In the genomic region with DNA sequence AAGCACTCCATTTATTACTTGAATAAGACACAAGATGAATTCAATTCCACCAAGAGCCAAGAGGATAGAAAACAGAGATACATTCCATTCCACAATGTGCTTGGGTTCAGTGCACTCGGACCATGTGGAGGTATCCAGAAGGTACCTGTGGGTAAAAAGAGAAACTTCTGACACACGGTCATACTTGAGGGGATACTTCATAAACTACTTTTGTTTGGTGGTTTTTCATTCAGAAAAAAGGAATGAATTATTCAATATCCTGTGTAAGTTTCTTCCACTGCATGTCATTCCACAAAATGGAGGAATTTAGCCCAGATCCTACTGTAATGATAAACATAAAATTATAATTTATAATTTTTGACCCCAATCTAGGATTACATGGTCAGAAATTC, we compare ENCODE assay signal across 1 cellular context.
TF ChIP-seq lines count a peak whose summit lies in the region.

No MANE protein-coding gene starts in this region.

TF ChIP-seq in HepG2, 621 proteins besides CTCF, POLR2A, EP300 and RAD21:
- TF ChIP-seq AGO2 (optimal IDR thresholded peaks at IDR 0.05; ENCODE audit: low read depth, low read length) (peak; percentile 58), PAF1 (CRISPR knock-in tag; IDR thresholded peaks at IDR 0.05) (0 out of 2 replicates have a peak, but pooled peaks have one; percentile 0), MXD4 (CRISPR knock-in tag; IDR thresholded peaks at IDR 0.05) (no peak), GPN1 (CRISPR knock-in tag; IDR thresholded peaks at IDR 0.05; ENCODE audit: borderline replicate concordance) (no peak), RBFOX2 (IDR thresholded peaks at IDR 0.05; ENCODE audit: low read depth, low read length) (peak; percentile 53), SRSF4 (IDR thresholded peaks at IDR 0.05; ENCODE audit: low read depth, low read length, poor library complexity, severe bottlenecking) (peak; percentile 12), ZNF878 (CRISPR knock-in tag; IDR thresholded peaks at IDR 0.05) (0 out of 2 replicates have a peak, but pooled peaks have one; percentile 13), IKZF4 (CRISPR knock-in tag; IDR thresholded peaks at IDR 0.05; ENCODE audit: borderline replicate concordance, low read depth, not compliant biosample characterization) (no peak), RXRA (CRISPR knock-in tag; IDR thresholded peaks at IDR 0.05) (no peak), RFXAP (CRISPR knock-in tag; IDR thresholded peaks at IDR 0.05; ENCODE audit: borderline replicate concordance) (0 out of 2 replicates have a peak, but pooled peaks have one; percentile 36), RBM22 (optimal IDR thresholded peaks at IDR 0.05; ENCODE audit: low read length) (peak; percentile 74), ZNF879 (CRISPR knock-in tag; IDR thresholded peaks at IDR 0.05) (no peak), TCF7L2 (IDR thresholded peaks at IDR 0.05; ENCODE audit: low read depth, low read length) (no peak), SAP130 (CRISPR knock-in tag; IDR thresholded peaks at IDR 0.05; ENCODE audit: low read depth) (peak; percentile 1; the same call in 1 of the 2 replicates), NFKBIZ (CRISPR knock-in tag; IDR thresholded peaks at IDR 0.05) (no peak), POLR2G (IDR thresholded peaks at IDR 0.05; ENCODE audit: low read depth, low read length) (peak; percentile 3; the same call in 1 of the 2 replicates), ZNF34 (CRISPR knock-in tag; IDR thresholded peaks at IDR 0.05; ENCODE audit: borderline replicate concordance) (0 out of 2 replicates have a peak, but pooled peaks have one; percentile 14)
- TF ChIP-seq, protein P1, sequence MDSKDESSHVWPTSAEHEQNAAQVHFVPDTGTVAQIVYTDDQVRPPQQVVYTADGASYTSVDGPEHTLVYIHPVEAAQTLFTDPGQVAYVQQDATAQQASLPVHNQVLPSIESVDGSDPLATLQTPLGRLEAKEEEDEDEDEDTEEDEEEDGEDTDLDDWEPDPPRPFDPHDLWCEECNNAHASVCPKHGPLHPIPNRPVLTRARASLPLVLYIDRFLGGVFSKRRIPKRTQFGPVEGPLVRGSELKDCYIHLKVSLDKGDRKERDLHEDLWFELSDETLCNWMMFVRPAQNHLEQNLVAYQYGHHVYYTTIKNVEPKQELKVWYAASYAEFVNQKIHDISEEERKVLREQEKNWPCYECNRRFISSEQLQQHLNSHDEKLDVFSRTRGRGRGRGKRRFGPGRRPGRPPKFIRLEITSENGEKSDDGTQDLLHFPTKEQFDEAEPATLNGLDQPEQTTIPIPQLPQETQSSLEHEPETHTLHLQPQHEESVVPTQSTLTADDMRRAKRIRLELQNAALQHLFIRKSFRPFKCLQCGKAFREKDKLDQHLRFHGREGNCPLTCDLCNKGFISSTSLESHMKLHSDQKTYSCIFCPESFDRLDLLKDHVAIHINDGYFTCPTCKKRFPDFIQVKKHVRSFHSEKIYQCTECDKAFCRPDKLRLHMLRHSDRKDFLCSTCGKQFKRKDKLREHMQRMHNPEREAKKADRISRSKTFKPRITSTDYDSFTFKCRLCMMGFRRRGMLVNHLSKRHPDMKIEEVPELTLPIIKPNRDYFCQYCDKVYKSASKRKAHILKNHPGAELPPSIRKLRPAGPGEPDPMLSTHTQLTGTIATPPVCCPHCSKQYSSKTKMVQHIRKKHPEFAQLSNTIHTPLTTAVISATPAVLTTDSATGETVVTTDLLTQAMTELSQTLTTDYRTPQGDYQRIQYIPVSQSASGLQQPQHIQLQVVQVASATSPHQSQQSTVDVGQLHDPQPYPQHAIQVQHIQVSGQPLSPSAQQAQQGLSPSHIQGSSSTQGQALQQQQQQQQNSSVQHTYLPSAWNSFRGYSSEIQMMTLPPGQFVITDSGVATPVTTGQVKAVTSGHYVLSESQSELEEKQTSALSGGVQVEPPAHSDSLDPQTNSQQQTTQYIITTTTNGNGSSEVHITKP (CRISPR knock-in tag; IDR thresholded peaks at IDR 0.05; ENCODE audit: low read depth): no peak
- TF ChIP-seq, protein P2, sequence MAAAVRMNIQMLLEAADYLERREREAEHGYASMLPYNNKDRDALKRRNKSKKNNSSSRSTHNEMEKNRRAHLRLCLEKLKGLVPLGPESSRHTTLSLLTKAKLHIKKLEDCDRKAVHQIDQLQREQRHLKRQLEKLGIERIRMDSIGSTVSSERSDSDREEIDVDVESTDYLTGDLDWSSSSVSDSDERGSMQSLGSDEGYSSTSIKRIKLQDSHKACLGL (CRISPR knock-in tag; IDR thresholded peaks at IDR 0.05): no peak
- TF ChIP-seq, protein P3, sequence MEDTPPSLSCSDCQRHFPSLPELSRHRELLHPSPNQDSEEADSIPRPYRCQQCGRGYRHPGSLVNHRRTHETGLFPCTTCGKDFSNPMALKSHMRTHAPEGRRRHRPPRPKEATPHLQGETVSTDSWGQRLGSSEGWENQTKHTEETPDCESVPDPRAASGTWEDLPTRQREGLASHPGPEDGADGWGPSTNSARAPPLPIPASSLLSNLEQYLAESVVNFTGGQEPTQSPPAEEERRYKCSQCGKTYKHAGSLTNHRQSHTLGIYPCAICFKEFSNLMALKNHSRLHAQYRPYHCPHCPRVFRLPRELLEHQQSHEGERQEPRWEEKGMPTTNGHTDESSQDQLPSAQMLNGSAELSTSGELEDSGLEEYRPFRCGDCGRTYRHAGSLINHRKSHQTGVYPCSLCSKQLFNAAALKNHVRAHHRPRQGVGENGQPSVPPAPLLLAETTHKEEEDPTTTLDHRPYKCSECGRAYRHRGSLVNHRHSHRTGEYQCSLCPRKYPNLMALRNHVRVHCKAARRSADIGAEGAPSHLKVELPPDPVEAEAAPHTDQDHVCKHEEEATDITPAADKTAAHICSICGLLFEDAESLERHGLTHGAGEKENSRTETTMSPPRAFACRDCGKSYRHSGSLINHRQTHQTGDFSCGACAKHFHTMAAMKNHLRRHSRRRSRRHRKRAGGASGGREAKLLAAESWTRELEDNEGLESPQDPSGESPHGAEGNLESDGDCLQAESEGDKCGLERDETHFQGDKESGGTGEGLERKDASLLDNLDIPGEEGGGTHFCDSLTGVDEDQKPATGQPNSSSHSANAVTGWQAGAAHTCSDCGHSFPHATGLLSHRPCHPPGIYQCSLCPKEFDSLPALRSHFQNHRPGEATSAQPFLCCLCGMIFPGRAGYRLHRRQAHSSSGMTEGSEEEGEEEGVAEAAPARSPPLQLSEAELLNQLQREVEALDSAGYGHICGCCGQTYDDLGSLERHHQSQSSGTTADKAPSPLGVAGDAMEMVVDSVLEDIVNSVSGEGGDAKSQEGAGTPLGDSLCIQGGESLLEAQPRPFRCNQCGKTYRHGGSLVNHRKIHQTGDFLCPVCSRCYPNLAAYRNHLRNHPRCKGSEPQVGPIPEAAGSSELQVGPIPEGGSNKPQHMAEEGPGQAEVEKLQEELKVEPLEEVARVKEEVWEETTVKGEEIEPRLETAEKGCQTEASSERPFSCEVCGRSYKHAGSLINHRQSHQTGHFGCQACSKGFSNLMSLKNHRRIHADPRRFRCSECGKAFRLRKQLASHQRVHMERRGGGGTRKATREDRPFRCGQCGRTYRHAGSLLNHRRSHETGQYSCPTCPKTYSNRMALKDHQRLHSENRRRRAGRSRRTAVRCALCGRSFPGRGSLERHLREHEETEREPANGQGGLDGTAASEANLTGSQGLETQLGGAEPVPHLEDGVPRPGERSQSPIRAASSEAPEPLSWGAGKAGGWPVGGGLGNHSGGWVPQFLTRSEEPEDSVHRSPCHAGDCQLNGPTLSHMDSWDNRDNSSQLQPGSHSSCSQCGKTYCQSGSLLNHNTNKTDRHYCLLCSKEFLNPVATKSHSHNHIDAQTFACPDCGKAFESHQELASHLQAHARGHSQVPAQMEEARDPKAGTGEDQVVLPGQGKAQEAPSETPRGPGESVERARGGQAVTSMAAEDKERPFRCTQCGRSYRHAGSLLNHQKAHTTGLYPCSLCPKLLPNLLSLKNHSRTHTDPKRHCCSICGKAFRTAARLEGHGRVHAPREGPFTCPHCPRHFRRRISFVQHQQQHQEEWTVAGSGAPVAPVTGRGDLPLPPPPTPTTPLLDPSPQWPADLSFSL (CRISPR knock-in tag; IDR thresholded peaks at IDR 0.05): no peak
